Comparison of ENCODE assay signal across 8 cellular contexts in the genomic region with DNA sequence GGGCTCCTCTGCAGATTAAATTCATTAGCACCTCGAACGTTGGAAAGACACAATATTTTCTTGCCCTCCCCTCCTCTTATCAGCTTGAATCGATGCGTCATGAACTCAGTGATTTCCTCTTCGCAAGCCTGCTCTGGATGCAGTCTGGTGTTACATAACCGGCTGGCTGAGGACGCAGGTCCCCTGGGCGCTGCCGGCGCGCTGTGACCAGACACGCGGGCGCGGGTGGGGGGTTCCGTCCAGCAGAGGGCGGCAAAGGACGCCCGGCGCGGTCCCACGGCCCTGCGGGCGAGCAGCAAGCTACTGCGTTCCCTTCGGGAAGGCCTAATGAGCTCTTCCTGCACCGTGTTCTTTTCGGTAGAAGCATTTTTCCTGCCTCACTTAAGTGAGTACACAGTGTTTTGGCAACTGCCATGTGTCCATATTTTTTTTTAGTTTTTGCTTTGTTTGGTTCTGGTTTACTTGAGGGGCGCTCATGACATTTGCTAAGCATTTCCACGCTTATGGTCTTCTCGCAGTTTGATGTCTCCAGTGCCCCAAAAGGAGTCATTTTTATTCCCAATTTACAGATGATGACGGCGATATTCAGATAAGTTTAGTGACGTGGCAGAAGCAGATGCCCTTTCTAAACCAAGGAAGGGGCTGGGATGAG.
DNase-seq lines count a peak whose midpoint lies in the region; ATAC-seq, FAIRE-seq and TF ChIP-seq lines count a peak whose summit lies in the region.

No MANE protein-coding gene starts in this region.

- intact Hi-C loops in heart left ventricle (cut with DNase I) = loop anchor here (1.0 to 10.0 kb wide), 17 partner anchors 102 to 695 kb away; a partner anchor contains a TSS
- intact Hi-C loops in prostate gland (cut with DNase I) = loop anchor here (2.0 to 10.0 kb wide), 5 partner anchors 103 to 1465 kb away; a partner anchor contains a TSS

- DNase-seq in NCI-H1105 (lab: John Stamatoyannopoulos, UW) (peak; percentile 41), SW 1271 (lab: John Stamatoyannopoulos, UW) (peak; percentile 52 to 75), adipocyte (ENCODE audit: low read depth) (peak; percentile 94), heart left ventricle (peak; percentile 90 to 96 (median 93)), prostate gland (ENCODE audit: low spot score) (peak; percentile 82), urothelium cell line (ENCODE audit: low spot score) (peak; percentile 82)

- ATAC-seq in HG02642 (IDR thresholded peaks at IDR 0.05; ENCODE audit: poor library complexity, unreplicated experiment) (peak; percentile 97), heart left ventricle (peak; percentile 95 to 98 (median 98))

- WGBS in heart left ventricle, 4 donors = 10 to 12% (median 11%) methylated on average over 33 to 34 of the region's 34 CpGs
- WGBS in prostate gland = 15% methylated on average over 34 of the region's 34 CpGs

- H3K27ac ChIP-seq in heart left ventricle (peak overlapping the region in 6 of 12 donors; percentile 9 to 77 (median 46)), prostate gland (no peak overlapping the region)

- H3K4me1 ChIP-seq in adipocyte (ENCODE audit: control insufficient read depth, insufficient read depth, low read length) (peaks cover 26% of the 10 kb centered on the region), heart left ventricle (peaks cover 0 to 31% (median 22%) of the 10 kb centered on the region in 12 donors), prostate gland (replicated peaks) (no peaks in the 10 kb centered on the region)

- peak overlapping the region; percentile 52 for H3K9ac ChIP-seq in adipocyte (ENCODE audit: low read length)

- peak overlapping the region; percentile 58 for H3K4me3 ChIP-seq in adipocyte (ENCODE audit: low read length)
- H3K4me3 ChIP-seq in heart left ventricle = peak overlapping the region in 8 of 12 donors; percentile 15 to 52 (median 20)
- no peak overlapping the region for H3K4me3 ChIP-seq in prostate gland

- H3K36me3 ChIP-seq in adipocyte (ENCODE audit: control insufficient read depth, insufficient read depth, low read length, severe bottlenecking) (no peaks in the 10 kb centered on the region), heart left ventricle (no peaks in the 10 kb centered on the region), prostate gland (no peaks in the 10 kb centered on the region)

- FAIRE-seq in urothelium cell line (lab: Jason Lieb, UNC) = no peak

- TF ChIP-seq POLR2A in heart left ventricle (IDR thresholded peaks at IDR 0.05) = no peak
- no peak for TF ChIP-seq POLR2A in prostate gland (IDR thresholded peaks at IDR 0.05)

- no peaks in the 10 kb centered on the region for H3K27me3 ChIP-seq in adipocyte (replicated peaks; ENCODE audit: control insufficient read depth, insufficient read depth, low read length)
- H3K27me3 ChIP-seq in heart left ventricle = peaks cover 0 to 10% (median 0%) of the 10 kb centered on the region in 9 donors
- H3K27me3 ChIP-seq in prostate gland (replicated peaks; ENCODE audit: insufficient read depth) = no peaks in the 10 kb centered on the region

- no peaks in the 10 kb centered on the region for H3K9me3 ChIP-seq in adipocyte (ENCODE audit: control insufficient read depth, low read length)
- no peaks in the 10 kb centered on the region for H3K9me3 ChIP-seq in heart left ventricle
- H3K9me3 ChIP-seq in prostate gland = no peaks in the 10 kb centered on the region

- TF ChIP-seq CTCF in GM12872 (IDR thresholded peaks at IDR 0.05; ENCODE audit: insufficient read depth, low read depth, low read length) (peak; percentile 95), heart left ventricle (IDR thresholded peaks at IDR 0.05) (peak; percentile 96 to 100 (median 98)), prostate gland (IDR thresholded peaks at IDR 0.05) (peak; percentile 83 to 98 (median 97))

Comparison
In these comparisons a context has a peak if more than half of its experiments do, and no peak if none do; other contexts are left out.
1. DNase-seq: peak in every context shown above with its lines; median percentile 94 in adipocyte; 93 in heart left ventricle; 82 in prostate gland; 82 in urothelium cell line; 64 in SW 1271; 41 in NCI-H1105.
2. H3K4me3 ChIP-seq: peak in adipocyte (single experiment) and heart left ventricle (8 of 12); none in prostate gland (0 of 2).
3. Peak in every context shown above with its lines, with median percentiles within 50 percentile points of each other: CTCF ChIP-seq.